Comparison of ENCODE assay signal across 21 cellular contexts in genomic region chr1:244200596-244200995, GRCh38.
"Had no signal": no experiment of that assay in that cellular context is flagged by ENCODE, and none has a peak within 500 bp of the region (broad histone marks: within the 10 kb centered on the region; RNA-seq: fewer than 3 reads in every experiment).

No MANE protein-coding gene starts in this region.

- DNase-seq: dermis blood vessel endothelial cell; effector memory CD4-positive, alpha-beta T cell; foreskin keratinocyte; heart left ventricle; kidney; mucosa of descending colon; naive B cell; right lobe of liver; stimulated activated CD4-positive, alpha-beta T cell treated with anti-CD3 and anti-CD28 coated beads, Interleukin-12 subunit alpha, Interleukin-12 subunit beta, amount 100 ng/mL, for 4 hours; stimulated activated CD4-positive, alpha-beta T cell treated with anti-CD3 and anti-CD28 coated beads, Interleukin-1b, Interleukin-23, amount 100 ng/mL, for 48 hours; stimulated activated CD4-positive, alpha-beta T cell treated with anti-CD3 and anti-CD28 coated beads, Interleukin-4, amount 100 ng/mL, for 1 hour; stimulated activated CD8-positive, alpha-beta memory T cell treated with anti-CD3 and anti-CD28 coated beads, Interleukin-4, amount 100 ng/mL, for 48 hours; stimulated activated naive CD4-positive, alpha-beta T cell; stimulated activated naive CD8-positive, alpha-beta T cell treated with anti-CD3 and anti-CD28 coated beads, Interleukin-15, amount 100 ng/mL, for 72 hours; transverse colon; upper lobe of right lung; uterus had no signal

- ATAC-seq: foreskin keratinocyte; gastroesophageal sphincter; heart left ventricle; left lobe of liver; mucosa of descending colon; natural killer cell treated with Interleukin-12 subunit alpha and Interleukin-12 subunit beta and Interleukin-15 and Interleukin-18, amount 100 ng/mL, for 72 hours; stimulated activated naive CD8-positive, alpha-beta T cell treated with anti-CD3 and anti-CD28 coated beads, Interleukin-15, amount 100 ng/mL, for 72 hours; upper lobe of right lung had no signal

- FAIRE-seq: endothelial cell of umbilical vein, kidney had no signal
